ENCODE assay signal across 9 cellular contexts in the genomic region with DNA sequence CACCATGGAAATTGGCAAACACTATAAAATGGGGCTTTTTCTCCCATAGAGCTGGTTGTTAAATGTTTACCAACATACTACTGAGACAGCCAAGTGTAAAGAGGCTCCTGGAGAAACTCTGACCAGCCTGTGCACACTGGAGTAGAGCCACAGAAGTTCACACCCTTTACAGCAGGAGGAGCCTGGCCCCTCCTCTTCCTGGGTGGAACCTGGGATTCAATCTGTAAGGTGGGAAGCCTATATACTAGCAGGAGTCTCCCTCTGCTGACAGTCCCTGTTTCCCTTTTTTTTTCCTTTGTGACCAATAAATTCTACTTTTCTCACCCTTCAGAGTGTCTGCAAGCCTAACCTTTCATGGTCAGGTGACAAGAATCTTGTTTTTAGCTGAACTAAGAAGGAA. TPM values are rescaled to one million over a fixed set of nuclear protein-coding genes. Genes with fewer than 3 reads are reported as not detected.
DNase-seq lines count a peak whose midpoint lies in the region; ATAC-seq and TF ChIP-seq lines count a peak whose summit lies in the region.
"Had no signal": no experiment of that assay in that cellular context is flagged by ENCODE, and none has a peak within 500 bp of the region (broad histone marks: within the 10 kb centered on the region; RNA-seq: fewer than 3 reads in every experiment).

No MANE protein-coding gene starts in this region.

- H3K27ac ChIP-seq in lower lobe of right lung (no peak overlapping the region), stomach (no peak overlapping the region)

- H3K4me3 ChIP-seq in lower lobe of right lung (no peak overlapping the region), stomach (no peak overlapping the region)
- H3K4me3 ChIP-seq: lung had no signal

- H3K4me1 ChIP-seq in lower lobe of right lung (no peaks in the 10 kb centered on the region), stomach (no peaks in the 10 kb centered on the region)

- ATAC-seq in SK-N-SH treated with all-trans-retinoic acid at 6 μM for 48 hours (peak; percentile 71), lower lobe of right lung (no peak), GM18505 (IDR thresholded peaks at IDR 0.05; ENCODE audit: unreplicated experiment) (no peak)

- H3K27me3 ChIP-seq in lower lobe of right lung (ENCODE audit: low read depth), result no peaks in the 10 kb centered on the region
- H3K27me3 ChIP-seq in stomach, result no peaks in the 10 kb centered on the region

- H3K9me3 ChIP-seq in lower lobe of right lung (no peaks in the 10 kb centered on the region), stomach (no peaks in the 10 kb centered on the region)

- H3K36me3 ChIP-seq in lower lobe of right lung (no peaks in the 10 kb centered on the region), stomach (no peaks in the 10 kb centered on the region)

- TF ChIP-seq EP300 in Ishikawa (IDR thresholded peaks at IDR 0.05; ENCODE audit: borderline replicate concordance) (no peak), stomach (IDR thresholded peaks at IDR 0.05) (no peak)

- peak; percentile 71 for DNase-seq in DMS53 (lab: John Stamatoyannopoulos, UW)
- peak; percentile 4 for DNase-seq in kidney glomerular epithelial cell (lab: John Stamatoyannopoulos, UW)
- DNase-seq in lower lobe of right lung, result no peak
- DNase-seq in stomach, result no peak
- no peak for DNase-seq in stimulated activated naive CD4-positive, alpha-beta T cell (lab: John Stamatoyannopoulos, UW)

- intact Hi-C loops in lower lobe of right lung (cut with DNase I), result no loop called here
- intact Hi-C loops in stomach (cut with DNase I; ENCODE audit: low total_unique reads), result no loop called here

- TF ChIP-seq CTCF in lower lobe of right lung (IDR thresholded peaks at IDR 0.05) (no peak), stomach (IDR thresholded peaks at IDR 0.05) (peak in 1 of 7 experiments; percentile 22)

- TF ChIP-seq POLR2A in stomach (IDR thresholded peaks at IDR 0.05) (no peak), GM18505 (IDR thresholded peaks at IDR 0.05; ENCODE audit: borderline replicate concordance, extremely low read depth, insufficient read depth, insufficient read length) (no peak)

- TF ChIP-seq RAD21 in Ishikawa (IDR thresholded peaks at IDR 0.05; ENCODE audit: low read depth), result peak; percentile 51

TF ChIP-seq in Ishikawa, 13 proteins besides CTCF, POLR2A, EP300 and RAD21:
- TF ChIP-seq, protein P1, sequence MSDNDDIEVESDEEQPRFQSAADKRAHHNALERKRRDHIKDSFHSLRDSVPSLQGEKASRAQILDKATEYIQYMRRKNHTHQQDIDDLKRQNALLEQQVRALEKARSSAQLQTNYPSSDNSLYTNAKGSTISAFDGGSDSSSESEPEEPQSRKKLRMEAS (IDR thresholded peaks at IDR 0.05), result peak; percentile 39
- TF ChIP-seq CREB1 (IDR thresholded peaks at IDR 0.05; ENCODE audit: low read depth) (no peak), TAF1 (IDR thresholded peaks at IDR 0.05; ENCODE audit: low read depth) (no peak)

TF ChIP-seq in SK-N-SH treated with all-trans-retinoic acid at 6 μM for 48 hours, 23 proteins besides CTCF, POLR2A, EP300 and RAD21:
- no peak for TF ChIP-seq ZNF565 (CRISPR knock-in tag; conservative IDR thresholded peaks at IDR 0.05; ENCODE audit: low read depth)
- TF ChIP-seq, protein P2, sequence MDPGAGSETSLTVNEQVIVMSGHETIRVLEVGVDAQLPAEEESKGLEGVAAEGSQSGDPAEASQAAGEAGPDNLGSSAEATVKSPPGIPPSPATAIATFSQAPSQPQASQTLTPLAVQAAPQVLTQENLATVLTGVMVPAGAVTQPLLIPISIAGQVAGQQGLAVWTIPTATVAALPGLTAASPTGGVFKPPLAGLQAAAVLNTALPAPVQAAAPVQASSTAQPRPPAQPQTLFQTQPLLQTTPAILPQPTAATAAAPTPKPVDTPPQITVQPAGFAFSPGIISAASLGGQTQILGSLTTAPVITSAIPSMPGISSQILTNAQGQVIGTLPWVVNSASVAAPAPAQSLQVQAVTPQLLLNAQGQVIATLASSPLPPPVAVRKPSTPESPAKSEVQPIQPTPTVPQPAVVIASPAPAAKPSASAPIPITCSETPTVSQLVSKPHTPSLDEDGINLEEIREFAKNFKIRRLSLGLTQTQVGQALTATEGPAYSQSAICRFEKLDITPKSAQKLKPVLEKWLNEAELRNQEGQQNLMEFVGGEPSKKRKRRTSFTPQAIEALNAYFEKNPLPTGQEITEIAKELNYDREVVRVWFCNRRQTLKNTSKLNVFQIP (CRISPR knock-in tag; IDR thresholded peaks at IDR 0.05; ENCODE audit: borderline replicate concordance, low read depth), result no peak
- TF ChIP-seq, protein P3, sequence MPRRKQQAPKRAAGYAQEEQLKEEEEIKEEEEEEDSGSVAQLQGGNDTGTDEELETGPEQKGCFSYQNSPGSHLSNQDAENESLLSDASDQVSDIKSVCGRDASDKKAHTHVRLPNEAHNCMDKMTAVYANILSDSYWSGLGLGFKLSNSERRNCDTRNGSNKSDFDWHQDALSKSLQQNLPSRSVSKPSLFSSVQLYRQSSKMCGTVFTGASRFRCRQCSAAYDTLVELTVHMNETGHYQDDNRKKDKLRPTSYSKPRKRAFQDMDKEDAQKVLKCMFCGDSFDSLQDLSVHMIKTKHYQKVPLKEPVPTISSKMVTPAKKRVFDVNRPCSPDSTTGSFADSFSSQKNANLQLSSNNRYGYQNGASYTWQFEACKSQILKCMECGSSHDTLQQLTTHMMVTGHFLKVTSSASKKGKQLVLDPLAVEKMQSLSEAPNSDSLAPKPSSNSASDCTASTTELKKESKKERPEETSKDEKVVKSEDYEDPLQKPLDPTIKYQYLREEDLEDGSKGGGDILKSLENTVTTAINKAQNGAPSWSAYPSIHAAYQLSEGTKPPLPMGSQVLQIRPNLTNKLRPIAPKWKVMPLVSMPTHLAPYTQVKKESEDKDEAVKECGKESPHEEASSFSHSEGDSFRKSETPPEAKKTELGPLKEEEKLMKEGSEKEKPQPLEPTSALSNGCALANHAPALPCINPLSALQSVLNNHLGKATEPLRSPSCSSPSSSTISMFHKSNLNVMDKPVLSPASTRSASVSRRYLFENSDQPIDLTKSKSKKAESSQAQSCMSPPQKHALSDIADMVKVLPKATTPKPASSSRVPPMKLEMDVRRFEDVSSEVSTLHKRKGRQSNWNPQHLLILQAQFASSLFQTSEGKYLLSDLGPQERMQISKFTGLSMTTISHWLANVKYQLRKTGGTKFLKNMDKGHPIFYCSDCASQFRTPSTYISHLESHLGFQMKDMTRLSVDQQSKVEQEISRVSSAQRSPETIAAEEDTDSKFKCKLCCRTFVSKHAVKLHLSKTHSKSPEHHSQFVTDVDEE (CRISPR knock-in tag; IDR thresholded peaks at IDR 0.05), result no peak
- TF ChIP-seq BACH2 (CRISPR knock-in tag; IDR thresholded peaks at IDR 0.05; ENCODE audit: borderline replicate concordance), result no peak
- no peak for TF ChIP-seq ISL1 (CRISPR knock-in tag; IDR thresholded peaks at IDR 0.05)
- TF ChIP-seq, protein P4, sequence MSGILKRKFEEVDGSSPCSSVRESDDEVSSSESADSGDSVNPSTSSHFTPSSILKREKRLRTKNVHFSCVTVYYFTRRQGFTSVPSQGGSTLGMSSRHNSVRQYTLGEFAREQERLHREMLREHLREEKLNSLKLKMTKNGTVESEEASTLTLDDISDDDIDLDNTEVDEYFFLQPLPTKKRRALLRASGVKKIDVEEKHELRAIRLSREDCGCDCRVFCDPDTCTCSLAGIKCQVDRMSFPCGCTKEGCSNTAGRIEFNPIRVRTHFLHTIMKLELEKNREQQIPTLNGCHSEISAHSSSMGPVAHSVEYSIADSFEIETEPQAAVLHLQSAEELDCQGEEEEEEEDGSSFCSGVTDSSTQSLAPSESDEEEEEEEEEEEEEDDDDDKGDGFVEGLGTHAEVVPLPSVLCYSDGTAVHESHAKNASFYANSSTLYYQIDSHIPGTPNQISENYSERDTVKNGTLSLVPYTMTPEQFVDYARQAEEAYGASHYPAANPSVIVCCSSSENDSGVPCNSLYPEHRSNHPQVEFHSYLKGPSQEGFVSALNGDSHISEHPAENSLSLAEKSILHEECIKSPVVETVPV (CRISPR knock-in tag; IDR thresholded peaks at IDR 0.05), result no peak
- TF ChIP-seq GLIS3 (CRISPR knock-in tag; IDR thresholded peaks at IDR 0.05), result no peak
- no peak for TF ChIP-seq PPARA (CRISPR knock-in tag; IDR thresholded peaks at IDR 0.05; ENCODE audit: borderline replicate concordance)
- TF ChIP-seq ESRRG (CRISPR knock-in tag; IDR thresholded peaks at IDR 0.05), result no peak
- TF ChIP-seq ARNTL (CRISPR knock-in tag; IDR thresholded peaks at IDR 0.05; ENCODE audit: borderline replicate concordance, low read depth), result no peak
- TF ChIP-seq, protein P5, sequence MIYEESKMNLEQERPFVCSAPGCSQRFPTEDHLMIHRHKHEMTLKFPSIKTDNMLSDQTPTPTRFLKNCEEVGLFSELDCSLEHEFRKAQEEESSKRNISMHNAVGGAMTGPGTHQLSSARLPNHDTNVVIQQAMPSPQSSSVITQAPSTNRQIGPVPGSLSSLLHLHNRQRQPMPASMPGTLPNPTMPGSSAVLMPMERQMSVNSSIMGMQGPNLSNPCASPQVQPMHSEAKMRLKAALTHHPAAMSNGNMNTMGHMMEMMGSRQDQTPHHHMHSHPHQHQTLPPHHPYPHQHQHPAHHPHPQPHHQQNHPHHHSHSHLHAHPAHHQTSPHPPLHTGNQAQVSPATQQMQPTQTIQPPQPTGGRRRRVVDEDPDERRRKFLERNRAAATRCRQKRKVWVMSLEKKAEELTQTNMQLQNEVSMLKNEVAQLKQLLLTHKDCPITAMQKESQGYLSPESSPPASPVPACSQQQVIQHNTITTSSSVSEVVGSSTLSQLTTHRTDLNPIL (CRISPR knock-in tag; IDR thresholded peaks at IDR 0.05; ENCODE audit: low read depth), result no peak
- TF ChIP-seq TCF4 (CRISPR knock-in tag; IDR thresholded peaks at IDR 0.05; ENCODE audit: borderline replicate concordance), result no peak

RNA-seq across cellular contexts. Expression of a gene that starts 10.4 kb away (rescaled TPM):
- total RNA-seq in lower lobe of right lung, result 62.7 TPM
- total RNA-seq in stomach, result 10 to 100 TPM in 4 of 5 donors, 1 to 10 TPM in 1; 9.3 to 67.6 (median 64.7) TPM
- 10 to 100 TPM; 11.3 to 25.7 (median 15.7) TPM for polyA plus RNA-seq in stomach

Comparison
In these comparisons a context has a peak if more than half of its experiments do, and no peak if none do; other contexts are left out.
1. DNase-seq: peak in DMS53 (single experiment) and kidney glomerular epithelial cell (single experiment); none in lower lobe of right lung (single experiment), stomach (single experiment) and stimulated activated naive CD4-positive, alpha-beta T cell (0 of 6).